ENCODE assay signal across 22 cellular contexts in genomic region chr12:57993834-57994233, GRCh38.
"Had no signal": no experiment of that assay in that cellular context is flagged by ENCODE, and none has a peak within 500 bp of the region (broad histone marks: within the 10 kb centered on the region; RNA-seq: fewer than 3 reads in every experiment).

No MANE protein-coding gene starts in this region.

- H3K4me1 ChIP-seq: SJSA1 had no signal

- ATAC-seq: activated CD8-positive, alpha-beta memory T cell treated with anti-CD3 and anti-CD28 coated beads, Interleukin-2, amount 10 ng/mL, durations not matched to agents 7 days and 5 days; Panc1 had no signal

- H3K4me3 ChIP-seq: SJSA1 had no signal

- DNase-seq: activated B cell treated with CpG ODN at 0.5 μM for 24 hours; activated CD4-positive, alpha-beta T cell treated with anti-CD3 and anti-CD28 coated beads for 1 hour; activated CD4-positive, alpha-beta T cell treated with anti-CD3 and anti-CD28 coated beads, Interleukin-2, amount 10 ng/mL, durations not matched to agents 24 days and 14 days; activated CD4-positive, alpha-beta T cell treated with anti-CD3 and anti-CD28 coated beads, Interleukin-2, amount 50 U/mL, for 48 hours; activated CD8-positive, alpha-beta memory T cell treated with anti-CD3 and anti-CD28 coated beads, Interleukin-2, amount 10 ng/mL, durations not matched to agents 7 days and 5 days; activated effector memory CD4-positive, alpha-beta T cell treated with Interleukin-2 at 50 U/mL for 16 hours; activated naive CD4-positive, alpha-beta T cell; activated T-cell treated with anti-CD3 and anti-CD28 coated beads, Interleukin-2, amount 50 U/mL, for 24 hours; aorta; Karpas-422; NCI-H146; NCI-H1930; NCI-H2171 treated with DMSO at 0.1 percent for 48 hours; NCI-H345; NCI-H510A; NCI-H69; NK-92 treated with Interleukin-12 subunit alpha and Interleukin-12 subunit beta, amount 100 ng/mL, for 24 hours; OCI-M1; RPMI8226; SHP77 had no signal

- H3K27ac ChIP-seq: SJSA1 had no signal

- H3K36me3 ChIP-seq: SJSA1 had no signal
